In the genomic region with DNA sequence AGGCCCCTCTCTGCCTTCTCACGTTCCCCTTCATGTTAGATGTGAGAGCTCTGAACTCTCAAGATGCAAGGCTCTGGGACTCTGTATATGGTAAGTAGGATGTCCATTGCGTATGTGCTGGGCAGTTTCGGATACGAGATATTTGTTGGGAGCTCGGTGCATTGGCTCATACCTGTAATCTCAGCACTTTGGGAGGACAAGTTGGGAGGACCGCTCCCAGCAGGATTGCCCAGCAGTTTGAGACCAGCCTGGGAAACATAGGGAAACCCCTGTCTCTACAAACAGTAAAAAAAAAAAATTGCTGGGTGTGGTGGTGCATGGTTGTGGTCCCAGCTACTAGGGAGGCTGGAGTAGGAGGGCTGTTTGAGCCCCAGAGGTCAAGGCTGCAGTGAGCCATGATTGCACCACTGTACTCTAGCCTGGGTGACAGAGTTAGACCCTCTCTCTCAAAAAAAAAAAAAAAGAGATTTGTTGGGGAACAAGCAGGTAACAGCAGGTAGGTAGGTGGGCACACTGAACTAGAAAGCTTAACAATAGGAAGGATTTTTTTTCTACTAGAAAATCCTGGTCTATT, we compare ENCODE assay signal across 2 cellular contexts.
TF ChIP-seq lines count a peak whose summit lies in the region.

No MANE protein-coding gene starts in this region.

TF ChIP-seq in HepG2, 621 proteins besides CTCF, POLR2A, EP300 and RAD21:
- TF ChIP-seq, protein P1, sequence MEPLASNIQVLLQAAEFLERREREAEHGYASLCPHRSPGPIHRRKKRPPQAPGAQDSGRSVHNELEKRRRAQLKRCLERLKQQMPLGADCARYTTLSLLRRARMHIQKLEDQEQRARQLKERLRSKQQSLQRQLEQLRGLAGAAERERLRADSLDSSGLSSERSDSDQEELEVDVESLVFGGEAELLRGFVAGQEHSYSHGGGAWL (CRISPR knock-in tag; IDR thresholded peaks at IDR 0.05) = no peak
- TF ChIP-seq HOXA9 (CRISPR knock-in tag; IDR thresholded peaks at IDR 0.05; ENCODE audit: borderline replicate concordance) = no peak
- peak; percentile 39; the same call in 1 of the 2 replicates for TF ChIP-seq ZNF362 (CRISPR knock-in tag; IDR thresholded peaks at IDR 0.05; ENCODE audit: borderline replicate concordance)
- TF ChIP-seq ZNF7 (CRISPR knock-in tag; IDR thresholded peaks at IDR 0.05) = no peak
- no peak for TF ChIP-seq ZNF460 (CRISPR knock-in tag; IDR thresholded peaks at IDR 0.05; ENCODE audit: borderline replicate concordance)
- TF ChIP-seq JDP2 (CRISPR knock-in tag; IDR thresholded peaks at IDR 0.05; ENCODE audit: borderline replicate concordance) = no peak
- TF ChIP-seq ZNF263 (CRISPR knock-in tag; IDR thresholded peaks at IDR 0.05) = peak; percentile 89
- peak; percentile 93 for TF ChIP-seq ZNF770 (CRISPR knock-in tag; IDR thresholded peaks at IDR 0.05)
- TF ChIP-seq ZSCAN30 (CRISPR knock-in tag; IDR thresholded peaks at IDR 0.05) = no peak
- TF ChIP-seq, protein P2, sequence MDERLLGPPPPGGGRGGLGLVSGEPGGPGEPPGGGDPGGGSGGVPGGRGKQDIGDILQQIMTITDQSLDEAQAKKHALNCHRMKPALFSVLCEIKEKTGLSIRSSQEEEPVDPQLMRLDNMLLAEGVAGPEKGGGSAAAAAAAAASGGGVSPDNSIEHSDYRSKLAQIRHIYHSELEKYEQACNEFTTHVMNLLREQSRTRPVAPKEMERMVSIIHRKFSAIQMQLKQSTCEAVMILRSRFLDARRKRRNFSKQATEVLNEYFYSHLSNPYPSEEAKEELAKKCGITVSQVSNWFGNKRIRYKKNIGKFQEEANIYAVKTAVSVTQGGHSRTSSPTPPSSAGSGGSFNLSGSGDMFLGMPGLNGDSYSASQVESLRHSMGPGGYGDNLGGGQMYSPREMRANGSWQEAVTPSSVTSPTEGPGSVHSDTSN (CRISPR knock-in tag; IDR thresholded peaks at IDR 0.05) = no peak
- 0 out of 2 replicates have a peak, but pooled peaks have one; percentile 25 for TF ChIP-seq NR2F6 (IDR thresholded peaks at IDR 0.05)
- TF ChIP-seq NR2F6 (CRISPR knock-in tag; IDR thresholded peaks at IDR 0.05) = peak; percentile 49; the same call in 1 of the 2 replicates

TF ChIP-seq in K562, 482 proteins besides CTCF, POLR2A, EP300 and RAD21:
- TF ChIP-seq ZSCAN32 (CRISPR knock-in tag; IDR thresholded peaks at IDR 0.05) = no peak
- TF ChIP-seq ZNF263 (CRISPR knock-in tag; IDR thresholded peaks at IDR 0.05; ENCODE audit: borderline replicate concordance) = peak; percentile 54; the same call in 1 of the 2 replicates
- no peak for TF ChIP-seq ERF (CRISPR knock-in tag; IDR thresholded peaks at IDR 0.05)
